ENCODE assay signal across 1 cellular context in the genomic region with DNA sequence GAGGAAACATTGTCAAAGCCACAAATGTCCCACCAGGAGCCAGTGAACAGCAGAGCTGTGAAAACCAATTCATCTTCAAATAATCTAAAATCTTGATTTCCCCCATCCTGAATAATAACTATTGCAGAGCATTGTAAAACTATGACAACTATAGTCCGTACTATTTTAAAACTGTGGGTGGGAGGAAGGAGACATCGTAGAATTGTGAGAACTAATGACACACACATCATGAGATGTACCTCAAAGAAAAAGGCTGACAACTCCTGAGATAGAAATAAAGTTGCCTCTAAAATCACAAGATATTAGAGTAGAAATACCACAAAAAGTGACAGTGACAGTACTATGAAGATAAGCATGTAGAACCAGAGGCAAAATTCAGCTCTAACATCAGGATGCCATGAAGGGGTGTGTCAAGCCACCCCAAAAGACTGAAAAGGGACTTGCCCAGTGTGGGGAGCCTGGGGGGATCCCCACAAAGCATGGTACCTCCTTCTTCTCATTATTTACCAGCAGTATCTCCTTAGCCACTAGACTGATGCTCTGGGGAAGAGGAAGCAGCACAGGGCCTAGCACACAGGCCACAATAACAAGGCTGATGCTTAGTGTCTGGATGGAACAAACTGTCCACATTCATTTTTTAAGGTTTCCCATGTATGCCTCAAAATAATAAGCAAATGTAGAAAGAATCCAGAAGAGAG.
TF ChIP-seq lines count a peak whose summit lies in the region.

No MANE protein-coding gene starts in this region.

TF ChIP-seq in A549, 52 proteins besides CTCF, POLR2A, EP300 and RAD21 (continued from another document):
- TF ChIP-seq, protein P1, sequence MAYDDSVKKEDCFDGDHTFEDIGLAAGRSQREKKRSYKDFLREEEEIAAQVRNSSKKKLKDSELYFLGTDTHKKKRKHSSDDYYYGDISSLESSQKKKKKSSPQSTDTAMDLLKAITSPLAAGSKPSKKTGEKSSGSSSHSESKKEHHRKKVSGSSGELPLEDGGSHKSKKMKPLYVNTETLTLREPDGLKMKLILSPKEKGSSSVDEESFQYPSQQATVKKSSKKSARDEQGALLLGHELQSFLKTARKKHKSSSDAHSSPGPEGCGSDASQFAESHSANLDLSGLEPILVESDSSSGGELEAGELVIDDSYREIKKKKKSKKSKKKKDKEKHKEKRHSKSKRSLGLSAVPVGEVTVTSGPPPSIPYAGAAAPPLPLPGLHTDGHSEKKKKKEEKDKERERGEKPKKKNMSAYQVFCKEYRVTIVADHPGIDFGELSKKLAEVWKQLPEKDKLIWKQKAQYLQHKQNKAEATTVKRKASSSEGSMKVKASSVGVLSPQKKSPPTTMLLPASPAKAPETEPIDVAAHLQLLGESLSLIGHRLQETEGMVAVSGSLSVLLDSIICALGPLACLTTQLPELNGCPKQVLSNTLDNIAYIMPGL (CRISPR knock-in tag; IDR thresholded peaks at IDR 0.05; ENCODE audit: borderline replicate concordance) = no peak
- TF ChIP-seq HOXB13 (CRISPR knock-in tag; IDR thresholded peaks at IDR 0.05; ENCODE audit: low read depth) (no peak), GATA3 (IDR thresholded peaks at IDR 0.05; ENCODE audit: borderline replicate concordance) (no peak), NPAS2 (CRISPR knock-in tag; IDR thresholded peaks at IDR 0.05; ENCODE audit: borderline replicate concordance) (no peak), MYC (IDR thresholded peaks at IDR 0.05; ENCODE audit: borderline replicate concordance, low read length) (no peak), BHLHE40 (IDR thresholded peaks at IDR 0.05; ENCODE audit: low read depth, low read length) (no peak), CHD4 (IDR thresholded peaks at IDR 0.05; ENCODE audit: borderline replicate concordance) (no peak), ZC3H11A (IDR thresholded peaks at IDR 0.05) (no peak), CBX8 (IDR thresholded peaks at IDR 0.05) (no peak)
